28 cellular contexts compared by ENCODE assay signal in genomic region chr6:123240626-123241025, GRCh38.
A peak's percentile ranks its signal among the peaks of the same experiment; 100 is the strongest.
DNase-seq lines count a peak whose midpoint lies in the region; ATAC-seq, FAIRE-seq and TF ChIP-seq lines count a peak whose summit lies in the region.
"Had no signal": no experiment of that assay in that cellular context is flagged by ENCODE, and none has a peak within 500 bp of the region (broad histone marks: within the 10 kb centered on the region; RNA-seq: fewer than 3 reads in every experiment).

No MANE protein-coding gene starts in this region.

- POLR2A ChIA-PET in A549 (lab: Yijun Ruan, JAX), result no interaction called here

- DNase-seq in A549 (ENCODE audit: low read depth in 1 of 2, low spot score in 1 of 2) (no peak), SK-N-MC (ENCODE audit: low read depth, low spot score) (no peak), adrenal gland (no peak), H9 (no peak), SIG-M5 (lab: John Stamatoyannopoulos, UW) (no peak), lower lobe of right lung (no peak)
- DNase-seq: 8988T; ACHN; BE2C; C1 segment of cervical spinal cord; CD4-positive, alpha-beta memory T cell; CD4-positive, CD25-positive, alpha-beta regulatory T cell; CD8-positive, alpha-beta memory T cell; COR-L47; DMS 273 treated with DMSO at 0.1 percent for 48 hours; DMS153; DMS53; DMS79; DND-41; EL; GDM1 had no signal

- 0 out of 5 replicates have a peak, but pooled peaks cover 0 to under 1% of the 10 kb centered on the region in 2 experiments for H3K9me3 Mint-ChIP-seq in H9

- intact Hi-C loops in adrenal gland (cut with DNase I) (no loop called here), lower lobe of right lung (cut with DNase I) (no loop called here)

- H3K4me1 Mint-ChIP-seq in H9, result no peaks in the 10 kb centered on the region; a peak in 1 of 4 replicates
- H3K4me1 Mint-ChIP-seq: CD14-positive monocyte; CD4-positive, alpha-beta memory T cell; CD4-positive, CD25-positive, alpha-beta regulatory T cell; CD8-positive, alpha-beta memory T cell had no signal

- TF ChIP-seq RAD21 in A549 (conservative IDR thresholded peaks at IDR 0.05 in 1 of 2, IDR thresholded peaks at IDR 0.05 in 1 of 2), result no peak

- no peak overlapping the region for H4K5ac ChIP-seq in H9 (ENCODE audit: insufficient read length, low read depth, low read length)

- ATAC-seq in A549 (no peak), lower lobe of right lung (no peak)
- ATAC-seq: GM12878 had no signal

- H3T11ph ChIP-seq in H9 (ENCODE audit: low read length), result no peak overlapping the region

- no peak overlapping the region for H2BK15ac ChIP-seq in H9 (ENCODE audit: low read depth, low read length)

- H3K27ac Mint-ChIP-seq in H9, result no peak overlapping the region
- H3K27ac Mint-ChIP-seq: CD14-positive monocyte; CD4-positive, alpha-beta memory T cell; CD4-positive, CD25-positive, alpha-beta regulatory T cell; CD8-positive, alpha-beta memory T cell had no signal

- no peaks in the 10 kb centered on the region for H3K79me1 ChIP-seq in H9 (ENCODE audit: insufficient read depth, low read depth, low read length, poor library complexity, severe bottlenecking)

- H3K4me3 ChIP-seq in A549 (no peak overlapping the region), SK-N-MC (no peak overlapping the region), adrenal gland (no peak overlapping the region), lower lobe of right lung (no peak overlapping the region)
- H3K4me3 ChIP-seq: BLaER1, GM12878 had no signal

- TF ChIP-seq POLR2A in A549 (IDR thresholded peaks at IDR 0.05; ENCODE audit: low read length), result no peak
- TF ChIP-seq POLR2A in adrenal gland (IDR thresholded peaks at IDR 0.05), result no peak

- no peak overlapping the region for H3K4me2 ChIP-seq in A549
- H3K4me2 ChIP-seq in H9 (ENCODE audit: insufficient read depth, insufficient read length, low read length), result no peak overlapping the region
- H3K4me2 ChIP-seq: BLaER1 had no signal

- H2BK5ac ChIP-seq in H9 (ENCODE audit: insufficient read length, low read length), result no peak overlapping the region

- no peak overlapping the region for H2BK20ac ChIP-seq in H9 (ENCODE audit: low read depth, low read length, poor library complexity, severe bottlenecking)

- CTCF ChIA-PET in A549 (lab: Yijun Ruan, JAX), result no interaction called here

- H3K27me3 ChIP-seq in adrenal gland (no peaks in the 10 kb centered on the region), H9 (ENCODE audit: insufficient read depth, low read length) (no peaks in the 10 kb centered on the region), lower lobe of right lung (ENCODE audit: low read depth) (no peaks in the 10 kb centered on the region)
- H3K27me3 ChIP-seq: BE2C, BLaER1 had no signal

- H3K14ac ChIP-seq in H9 (ENCODE audit: insufficient read depth, low read length), result no peak overlapping the region

- H2AK5ac ChIP-seq in H9 (ENCODE audit: insufficient read length, low read length), result no peak overlapping the region

- no peak overlapping the region for H4K91ac ChIP-seq in H9 (ENCODE audit: insufficient read length, low read depth, low read length)

- TF ChIP-seq CTCF in A549 (IDR thresholded peaks at IDR 0.05) (no peak), adrenal gland (IDR thresholded peaks at IDR 0.05) (no peak), H9 (conservative IDR thresholded peaks at IDR 0.05) (no peak), lower lobe of right lung (IDR thresholded peaks at IDR 0.05) (no peak)

- no peak overlapping the region for H2BK120ac ChIP-seq in H9 (ENCODE audit: low read depth, low read length, poor library complexity, severe bottlenecking)

- H3K27ac ChIP-seq in A549 (no peak overlapping the region), SK-N-MC (peak overlapping the region; percentile 83; the same call in 1 of the 2 replicates), adrenal gland (no peak overlapping the region), H9 (ENCODE audit: insufficient read length, low read depth, low read length) (no peak overlapping the region), lower lobe of right lung (no peak overlapping the region)
- H3K27ac ChIP-seq: BLaER1 had no signal

- H3K4ac ChIP-seq in H9 (ENCODE audit: low read depth, low read length), result no peak overlapping the region

- no peak overlapping the region for H4K8ac ChIP-seq in H9 (replicated peaks; ENCODE audit: insufficient read length, low read depth, low read length)

- H3K36me3 ChIP-seq in SK-N-MC (ENCODE audit: insufficient read depth, low read length), result no peaks in the 10 kb centered on the region
- no peaks in the 10 kb centered on the region for H3K36me3 ChIP-seq in adrenal gland (replicated peaks in 1 of 2)
- no peaks in the 10 kb centered on the region for H3K36me3 ChIP-seq in lower lobe of right lung
- H3K36me3 ChIP-seq: BE2C, BLaER1 had no signal

- no peak overlapping the region for H3K4me3 Mint-ChIP-seq in H9
- H3K4me3 Mint-ChIP-seq: CD14-positive monocyte; CD4-positive, alpha-beta memory T cell; CD4-positive, CD25-positive, alpha-beta regulatory T cell; CD8-positive, alpha-beta memory T cell had no signal

- H3K27me3 Mint-ChIP-seq in H9 (ENCODE audit: low read depth), result no peaks in the 10 kb centered on the region
- H3K27me3 Mint-ChIP-seq: CD4-positive, alpha-beta memory T cell; CD4-positive, CD25-positive, alpha-beta regulatory T cell; CD8-positive, alpha-beta memory T cell had no signal

- no peak overlapping the region for H3K56ac ChIP-seq in H9 (ENCODE audit: insufficient read length, low read depth, low read length)

- H3K36me3 Mint-ChIP-seq in H9 (ENCODE audit: insufficient read depth in 1 of 3, low read depth in 3 of 3), result no peaks in the 10 kb centered on the region
- H3K36me3 Mint-ChIP-seq: CD14-positive monocyte; CD4-positive, alpha-beta memory T cell; CD4-positive, CD25-positive, alpha-beta regulatory T cell; CD8-positive, alpha-beta memory T cell had no signal

- H3K23ac ChIP-seq in H9 (ENCODE audit: insufficient read length, low read depth, low read length), result no peak overlapping the region

- no peak overlapping the region for H3K18ac ChIP-seq in H9 (ENCODE audit: insufficient read length, low read depth, low read length)

- no peak overlapping the region for H2AFZ ChIP-seq in H9 (ENCODE audit: low read length)

- no peaks in the 10 kb centered on the region for H3K23me2 ChIP-seq in H9 (ENCODE audit: insufficient read length, low read depth, low read length, poor library complexity, severe bottlenecking)

- no peaks in the 10 kb centered on the region for H4K20me1 ChIP-seq in H9 (ENCODE audit: control insufficient read depth, insufficient read depth, insufficient read length)
- H4K20me1 ChIP-seq: BLaER1 had no signal

- no peak overlapping the region for H2BK12ac ChIP-seq in H9 (ENCODE audit: insufficient read length, low read depth, low read length)

- 7% methylated on average over 1 of the region's 1 CpG for WGBS in A549 (ENCODE audit: missing lambda C conversion rate)
- 40 to 51% (median 40%) methylated on average over 1 of the region's 1 CpG for WGBS in adrenal gland, 4 donors
- no CpG with 5 or more reads among the region's 1 CpG for WGBS in H9 (ENCODE audit: extremely low coverage, insufficient read length, low lambda C conversion rate)

- no peak for TF ChIP-seq EP300 in A549 (IDR thresholded peaks at IDR 0.05)

- H3K9ac ChIP-seq in SK-N-MC (ENCODE audit: insufficient read length), result no peak overlapping the region
- no peak overlapping the region for H3K9ac ChIP-seq in H9 (ENCODE audit: extremely low read depth, insufficient read length, low read length)
- H3K9ac ChIP-seq: BLaER1 had no signal

- H3K9me3 ChIP-seq in A549 (no peaks in the 10 kb centered on the region), SK-N-MC (ENCODE audit: low read depth, low read length) (peaks cover 10% of the 10 kb centered on the region; the same call in 1 of the 2 replicates), adrenal gland (replicated peaks in 1 of 3) (no peaks in the 10 kb centered on the region), H9 (ENCODE audit: control insufficient read depth, low read depth, low read length) (no peaks in the 10 kb centered on the region), lower lobe of right lung (no peaks in the 10 kb centered on the region)
- H3K9me3 ChIP-seq: BE2C, BLaER1 had no signal

- H3K4me1 ChIP-seq in A549 (no peaks in the 10 kb centered on the region), adrenal gland (replicated peaks in 1 of 2) (no peaks in the 10 kb centered on the region), H9 (ENCODE audit: insufficient read depth, low read length) (no peaks in the 10 kb centered on the region), lower lobe of right lung (no peaks in the 10 kb centered on the region)
- H3K4me1 ChIP-seq: BE2C, BLaER1 had no signal

- no peaks in the 10 kb centered on the region for H3K79me2 ChIP-seq in H9 (ENCODE audit: insufficient read depth, low read length)

- FAIRE-seq in A204.1 (lab: Jason Lieb, UNC) (peak; percentile 48), A549 (lab: Jason Lieb, UNC) (no peak), colon (lab: Jason Lieb, UNC) (peak; percentile 5)
- FAIRE-seq: GM12878, GM12892, GM18507 had no signal

TF ChIP-seq in A549, 52 proteins besides CTCF, POLR2A, EP300 and RAD21:
- TF ChIP-seq NFE2L2 (conservative IDR thresholded peaks at IDR 0.05; ENCODE audit: low read length) (no peak), MAFK (IDR thresholded peaks at IDR 0.05; ENCODE audit: partially characterized antibody) (peak; percentile 79)
